ENCODE assay signal across 17 cellular contexts in the genomic region with DNA sequence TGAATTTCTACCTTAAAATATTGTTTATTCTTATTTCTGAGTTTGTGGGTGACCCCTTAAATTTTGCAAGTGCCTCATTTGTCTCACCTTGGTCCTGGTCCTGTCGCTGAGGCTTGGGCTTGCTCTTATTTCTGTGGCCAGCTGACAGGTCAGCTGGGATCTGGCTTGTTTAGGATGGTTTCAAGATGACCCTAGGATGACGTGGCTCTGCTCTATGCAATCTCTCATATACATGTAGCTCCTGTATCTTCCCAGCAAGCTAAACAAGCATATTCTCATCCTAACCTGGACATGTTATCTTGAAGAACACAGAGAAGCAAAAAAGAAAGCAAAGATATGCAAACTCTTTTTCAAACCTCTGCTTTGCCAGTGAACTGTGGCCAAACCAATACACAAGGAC.
DNase-seq lines count a peak whose midpoint lies in the region; ATAC-seq, FAIRE-seq and TF ChIP-seq lines count a peak whose summit lies in the region.
"Had no signal": no experiment of that assay in that cellular context is flagged by ENCODE, and none has a peak within 500 bp of the region (broad histone marks: within the 10 kb centered on the region; RNA-seq: fewer than 3 reads in every experiment).

No MANE protein-coding gene starts in this region.

- H3K4me3 ChIP-seq in H1 (ENCODE audit: extremely low read depth in 1 of 4, insufficient read depth in 2 of 4, low read depth in 3 of 4, low read length in 4 of 4) (no peak overlapping the region), neural progenitor cell (no peak overlapping the region), MM.1S (ENCODE audit: low read length) (no peak overlapping the region)
- H3K4me3 ChIP-seq: BLaER1 treated with 17β-estradiol and CSF1 and Interleukin-3, amounts not matched to agents 10 nM and 100 nM; GM23248; HAP-1 had no signal

- CTCF ChIA-PET in H1 (lab: Charles Lee; ENCODE audit: partially characterized antibody): interaction anchor here (1.1 kb wide), 1 partner anchor 781 kb away, joined by 3 read pairs; no protein-coding TSS in a partner anchor

- H4K8ac ChIP-seq in H9 (replicated peaks; ENCODE audit: insufficient read length, low read depth, low read length) (no peak overlapping the region), H1 (ENCODE audit: extremely low read depth, insufficient read depth, low read length) (no peak overlapping the region)

- no peak overlapping the region for H2BK120ac ChIP-seq in H9 (ENCODE audit: low read depth, low read length, poor library complexity, severe bottlenecking)
- peak overlapping the region; percentile 9 for H2BK120ac ChIP-seq in H1 (replicated peaks; ENCODE audit: low read depth, low read length)

- H3K27ac ChIP-seq in 22Rv1 (0 out of 2 replicates have a peak overlapping the region, but pooled peaks have one; percentile 89), H9 (ENCODE audit: insufficient read length, low read depth, low read length) (no peak overlapping the region), H1 (ENCODE audit: low read depth, low read length) (no peak overlapping the region), neural progenitor cell (no peak overlapping the region), MM.1S (ENCODE audit: low read length) (no peak overlapping the region)
- H3K27ac ChIP-seq: BLaER1 treated with 17β-estradiol and CSF1 and Interleukin-3, amounts not matched to agents 10 nM and 100 nM; GM23248; KMS-11 had no signal

- H3K4me2 ChIP-seq in H9 (ENCODE audit: insufficient read depth, insufficient read length, low read length): no peak overlapping the region
- no peak overlapping the region for H3K4me2 ChIP-seq in H1 (ENCODE audit: insufficient read depth in 1 of 2, low read depth in 2 of 2, low read length in 2 of 2)
- no peak overlapping the region for H3K4me2 ChIP-seq in neural progenitor cell
- H3K4me2 ChIP-seq in MM.1S (ENCODE audit: low read depth, low read length): no peak overlapping the region
- H3K4me2 ChIP-seq: BLaER1 treated with 17β-estradiol and CSF1 and Interleukin-3, amounts not matched to agents 10 nM and 100 nM; KMS-11 had no signal

- no peak overlapping the region for H3T11ph ChIP-seq in H9 (ENCODE audit: low read length)

- H3K4ac ChIP-seq in H9 (ENCODE audit: low read depth, low read length): no peak overlapping the region
- H3K4ac ChIP-seq in H1 (replicated peaks; ENCODE audit: insufficient read length, low read depth, low read length): no peak overlapping the region

- H3F3A ChIP-seq in neural progenitor cell (ENCODE audit: low read depth) (no peaks in the 10 kb centered on the region), MM.1S (ENCODE audit: insufficient read depth, low read length) (no peaks in the 10 kb centered on the region)

- H3K27me3 Mint-ChIP-seq in H9 (ENCODE audit: low read depth) (no peaks in the 10 kb centered on the region), neural progenitor cell (ENCODE audit: insufficient read depth, low read depth) (no peaks in the 10 kb centered on the region)

- H2BK20ac ChIP-seq in H9 (ENCODE audit: low read depth, low read length, poor library complexity, severe bottlenecking) (peak overlapping the region; percentile 90), H1 (ENCODE audit: low read length) (peak overlapping the region; percentile 50; the same call in 1 of the 2 replicates)

- no peak for TF ChIP-seq EP300 in H1 (IDR thresholded peaks at IDR 0.05; ENCODE audit: borderline replicate concordance in 1 of 2, low read depth in 2 of 2, low read length in 2 of 2)

- no peaks in the 10 kb centered on the region for H4K20me1 ChIP-seq in H9 (ENCODE audit: control insufficient read depth, insufficient read depth, insufficient read length)
- H4K20me1 ChIP-seq in H1 (replicated peaks in 1 of 2; ENCODE audit: control insufficient read depth in 1 of 2, insufficient read depth in 2 of 2, low read length in 2 of 2): no peaks in the 10 kb centered on the region
- no peaks in the 10 kb centered on the region for H4K20me1 ChIP-seq in neural progenitor cell (ENCODE audit: low read depth)
- H4K20me1 ChIP-seq in MM.1S (ENCODE audit: insufficient read depth, low read length): no peaks in the 10 kb centered on the region
- H4K20me1 ChIP-seq: BLaER1 treated with 17β-estradiol and CSF1 and Interleukin-3, amounts not matched to agents 10 nM and 100 nM had no signal

- no peak overlapping the region for H3K14ac ChIP-seq in H9 (ENCODE audit: insufficient read depth, low read length)
- no peak overlapping the region for H3K14ac ChIP-seq in H1 (ENCODE audit: insufficient read length)

- H3K27me3 ChIP-seq in H9 (ENCODE audit: insufficient read depth, low read length) (no peaks in the 10 kb centered on the region), H1 (replicated peaks in 1 of 4; ENCODE audit: control insufficient read depth in 3 of 4, extremely low read depth in 1 of 4, insufficient read depth in 3 of 4, low read length in 3 of 4) (no peaks in the 10 kb centered on the region), neural progenitor cell (no peaks in the 10 kb centered on the region), MM.1S (replicated peaks; ENCODE audit: insufficient read depth, low read length) (no peaks in the 10 kb centered on the region)
- H3K27me3 ChIP-seq: BLaER1 treated with 17β-estradiol and CSF1 and Interleukin-3, amounts not matched to agents 10 nM and 100 nM had no signal

- H4K91ac ChIP-seq in H9 (ENCODE audit: insufficient read length, low read depth, low read length): no peak overlapping the region
- peak overlapping the region; percentile 0 for H4K91ac ChIP-seq in H1 (replicated peaks; ENCODE audit: insufficient read length, low read length)

- H3K4me1 Mint-ChIP-seq in H9: peaks cover 43 to 49% of the 10 kb centered on the region in 2 experiments
- H3K4me1 Mint-ChIP-seq in neural progenitor cell: peaks cover 11% of the 10 kb centered on the region

- H3K79me2 ChIP-seq in H9 (ENCODE audit: insufficient read depth, low read length): no peaks in the 10 kb centered on the region
- H3K79me2 ChIP-seq in H1 (ENCODE audit: control insufficient read depth in 1 of 2, insufficient read depth in 2 of 2, low read length in 2 of 2): no peaks in the 10 kb centered on the region
- no peaks in the 10 kb centered on the region for H3K79me2 ChIP-seq in neural progenitor cell (ENCODE audit: low read depth)
- H3K79me2 ChIP-seq in MM.1S (ENCODE audit: low read length): no peaks in the 10 kb centered on the region

- H3K9me3 Mint-ChIP-seq in H9 (no peaks in the 10 kb centered on the region; a peak in 1 of 5 replicates), neural progenitor cell (no peaks in the 10 kb centered on the region)
- H3K9me3 Mint-ChIP-seq: CD4-positive, alpha-beta T cell had no signal

- H2AK5ac ChIP-seq in H9 (ENCODE audit: insufficient read length, low read length) (no peak overlapping the region), H1 (ENCODE audit: low read depth, low read length) (no peak overlapping the region)

- no peak for TF ChIP-seq CTCF in 22Rv1 (IDR thresholded peaks at IDR 0.05)
- no peak for TF ChIP-seq CTCF in H9 (conservative IDR thresholded peaks at IDR 0.05)
- no peak for TF ChIP-seq CTCF in H1 (IDR thresholded peaks at IDR 0.05; ENCODE audit: control extremely low read depth in 1 of 3, insufficient read depth in 1 of 3, low read depth in 1 of 3, low read length in 3 of 3)
- TF ChIP-seq CTCF in neural progenitor cell (IDR thresholded peaks at IDR 0.05): no peak
- TF ChIP-seq CTCF in MM.1S (IDR thresholded peaks at IDR 0.05; ENCODE audit: low read length): no peak

- H3K79me1 ChIP-seq in H9 (ENCODE audit: insufficient read depth, low read depth, low read length, poor library complexity, severe bottlenecking) (no peaks in the 10 kb centered on the region), H1 (ENCODE audit: low read depth, low read length) (no peaks in the 10 kb centered on the region)

- WGBS in H9 (ENCODE audit: extremely low coverage, insufficient read length, low lambda C conversion rate): no CpG with 5 or more reads among the region's 2 CpGs
- WGBS in H1 (ENCODE audit: extremely low coverage in 1 of 2, insufficient coverage in 1 of 2, insufficient read length in 1 of 2, insufficient replicate concordance in 2 of 2, low coverage in 1 of 2, low lambda C conversion rate in 2 of 2, missing lambda C conversion rate in 1 of 2), 2 experiments: 93% methylated on average over 2 of the region's 2 CpGs; no CpG with 5 or more reads in 1 of the 2 experiments

- ATAC-seq in GM21576 (IDR thresholded peaks at IDR 0.05; ENCODE audit: unreplicated experiment): no peak

- H3K23ac ChIP-seq in H9 (ENCODE audit: insufficient read length, low read depth, low read length): no peak overlapping the region
- H3K23ac ChIP-seq in H1 (ENCODE audit: insufficient read length): no peak overlapping the region

- H2BK5ac ChIP-seq in H9 (ENCODE audit: insufficient read length, low read length): no peak overlapping the region
- H2BK5ac ChIP-seq in H1 (ENCODE audit: low read depth, low read length): no peak overlapping the region

- peak overlapping the region in 1 of 3 experiments; percentile 71; a peak in 3 of 7 replicates for H3K27ac Mint-ChIP-seq in H9
- H3K27ac Mint-ChIP-seq in neural progenitor cell: no peak overlapping the region
- H3K27ac Mint-ChIP-seq: CD4-positive, alpha-beta T cell had no signal

- FAIRE-seq in H1 (lab: Jason Lieb, UNC): no peak
- FAIRE-seq: G401.6 had no signal

- TF ChIP-seq POLR2A in H1 (IDR thresholded peaks at IDR 0.05; ENCODE audit: control extremely low read depth in 1 of 2, low read depth in 2 of 2, low read length in 2 of 2): no peak

- POLR2A ChIA-PET in H1 (lab: Charles Lee; ENCODE audit: partially characterized antibody): no interaction called here

- H3K4me1 ChIP-seq in H9 (ENCODE audit: insufficient read depth, low read length) (peaks cover 15% of the 10 kb centered on the region), H1 (replicated peaks in 1 of 4; ENCODE audit: control insufficient read depth in 3 of 4, insufficient read depth in 4 of 4, low read length in 3 of 4) (peaks cover 0 to 10% (median 4%) of the 10 kb centered on the region in 4 experiments; a peak in 5 of 7 replicates), neural progenitor cell (peaks cover 16% of the 10 kb centered on the region), MM.1S (ENCODE audit: low read length) (no peaks in the 10 kb centered on the region)
- H3K4me1 ChIP-seq: BLaER1 treated with 17β-estradiol and CSF1 and Interleukin-3, amounts not matched to agents 10 nM and 100 nM had no signal

- no peak overlapping the region for H3K56ac ChIP-seq in H9 (ENCODE audit: insufficient read length, low read depth, low read length)
- no peak overlapping the region for H3K56ac ChIP-seq in H1 (replicated peaks; ENCODE audit: insufficient read length, low read depth, low read length)

- no peak overlapping the region for H2BK15ac ChIP-seq in H9 (ENCODE audit: low read depth, low read length)
- H2BK15ac ChIP-seq in H1 (ENCODE audit: low read length): no peak overlapping the region

- H3K9me3 ChIP-seq in H9 (ENCODE audit: control insufficient read depth, low read depth, low read length): no peaks in the 10 kb centered on the region
- H3K9me3 ChIP-seq in H1 (ENCODE audit: insufficient read depth in 2 of 2, low read depth in 1 of 2, low read length in 1 of 2): no peaks in the 10 kb centered on the region
- H3K9me3 ChIP-seq in neural progenitor cell (ENCODE audit: low read depth): no peaks in the 10 kb centered on the region
- H3K9me3 ChIP-seq in MM.1S (replicated peaks; ENCODE audit: insufficient read depth, low read length): no peaks in the 10 kb centered on the region
- H3K9me3 ChIP-seq: BLaER1 treated with 17β-estradiol and CSF1 and Interleukin-3, amounts not matched to agents 10 nM and 100 nM; HAP-1 had no signal

- H2AFZ ChIP-seq in H9 (ENCODE audit: low read length): no peak overlapping the region
- H2AFZ ChIP-seq in H1 (ENCODE audit: low read length): 0 out of 2 replicates have a peak overlapping the region, but pooled peaks have one; percentile 70
- peak overlapping the region; percentile 45 for H2AFZ ChIP-seq in neural progenitor cell (replicated peaks)
- H2AFZ ChIP-seq in MM.1S (ENCODE audit: low read length): no peak overlapping the region
- H2AFZ ChIP-seq: GM23248 had no signal

- H3K9me2 ChIP-seq in MM.1S (replicated peaks; ENCODE audit: insufficient read depth, low read length): no peaks in the 10 kb centered on the region

- H4K5ac ChIP-seq in H9 (ENCODE audit: insufficient read length, low read depth, low read length): no peak overlapping the region
- H4K5ac ChIP-seq in H1 (ENCODE audit: insufficient read length, low read depth, low read length): no peak overlapping the region

- H3K23me2 ChIP-seq in H9 (ENCODE audit: insufficient read length, low read depth, low read length, poor library complexity, severe bottlenecking): no peaks in the 10 kb centered on the region
- H3K23me2 ChIP-seq in H1 (ENCODE audit: low read depth, low read length): no peaks in the 10 kb centered on the region

- H2BK12ac ChIP-seq in H9 (ENCODE audit: insufficient read length, low read depth, low read length) (peak overlapping the region; percentile 87), H1 (ENCODE audit: low read depth, low read length) (peak overlapping the region; percentile 81; the same call in 1 of the 2 replicates)

- H3K18ac ChIP-seq in H9 (ENCODE audit: insufficient read length, low read depth, low read length): no peak overlapping the region
- no peak overlapping the region for H3K18ac ChIP-seq in H1 (ENCODE audit: extremely low read depth, low read length)

- H3K36me3 Mint-ChIP-seq in H9 (ENCODE audit: insufficient read depth in 1 of 3, low read depth in 3 of 3) (no peaks in the 10 kb centered on the region), neural progenitor cell (no peaks in the 10 kb centered on the region)

- no peak overlapping the region for H3K4me3 Mint-ChIP-seq in H9
- no peak overlapping the region for H3K4me3 Mint-ChIP-seq in neural progenitor cell
- H3K4me3 Mint-ChIP-seq: CD4-positive, alpha-beta T cell had no signal

- H3K36me3 ChIP-seq in H1 (ENCODE audit: control insufficient read depth in 2 of 4, insufficient read depth in 4 of 4, low read length in 3 of 4) (no peaks in the 10 kb centered on the region), neural progenitor cell (no peaks in the 10 kb centered on the region), MM.1S (replicated peaks; ENCODE audit: insufficient read depth, low read length) (no peaks in the 10 kb centered on the region)
- H3K36me3 ChIP-seq: BLaER1 treated with 17β-estradiol and CSF1 and Interleukin-3, amounts not matched to agents 10 nM and 100 nM; HAP-1 had no signal

- TF ChIP-seq RAD21 in H1 (IDR thresholded peaks at IDR 0.05 in 1 of 2, conservative IDR thresholded peaks at IDR 0.05 in 1 of 2; ENCODE audit: low read depth in 2 of 2, low read length in 2 of 2): no peak

- H3K9ac ChIP-seq in H9 (ENCODE audit: extremely low read depth, insufficient read length, low read length) (no peak overlapping the region), H1 (replicated peaks in 1 of 4; ENCODE audit: extremely low read depth in 1 of 4, low read depth in 3 of 4, low read length in 3 of 4) (no peak overlapping the region), neural progenitor cell (no peak overlapping the region), MM.1S (ENCODE audit: low read length) (no peak overlapping the region)
- H3K9ac ChIP-seq: BLaER1 treated with 17β-estradiol and CSF1 and Interleukin-3, amounts not matched to agents 10 nM and 100 nM; GM23248; KMS-11 had no signal

- no peak for DNase-seq in H9
- no peak for DNase-seq in H1 (ENCODE audit: low read depth in 1 of 2, low spot score in 2 of 2)
- no peak for DNase-seq in neural progenitor cell (ENCODE audit: low spot score)
- no peak for DNase-seq in occipital lobe (lab: John Stamatoyannopoulos, UW)
- no peak for DNase-seq in MM.1S
- DNase-seq in ecto neural progenitor cell (ENCODE audit: low spot score): no peak
- DNase-seq: 8988T; AML-193; CD4-positive, alpha-beta T cell; DMS79; GM23248 had no signal

Comparison
In these comparisons a context has a peak if more than half of its experiments do, and no peak if none do; other contexts are left out.
1. H2AFZ ChIP-seq: peak in H1 (single experiment) and neural progenitor cell (single experiment); none in H9 (single experiment) and MM.1S (single experiment).